ENCODE assay signal across 9 cellular contexts in genomic region chr1:241485554-241485992, GRCh38. TPM values are rescaled to one million over a fixed set of nuclear protein-coding genes. Genes with fewer than 3 reads are reported as not detected.
DNase-seq lines count a peak whose midpoint lies in the region; ATAC-seq, FAIRE-seq and TF ChIP-seq lines count a peak whose summit lies in the region.
"Had no signal": no experiment of that assay in that cellular context is flagged by ENCODE, and none has a peak within 500 bp of the region (broad histone marks: within the 10 kb centered on the region; RNA-seq: fewer than 3 reads in every experiment).

No MANE protein-coding gene starts in this region.

- no peaks in the 10 kb centered on the region for H4K20me1 ChIP-seq in GM12878 (ENCODE audit: control insufficient read depth, insufficient read depth)

- H3K36me3 Mint-ChIP-seq in stimulated activated naive B cell treated with anti-CD40 and anti-IgM and Interleukin-4, amounts not matched to agents 10 μg/mL and 1 μg/mL and 100 μg/mL, for 72 hours = peaks cover 0 to 10% of the 10 kb centered on the region in 2 donors

- no peaks in the 10 kb centered on the region for H3K36me3 ChIP-seq in cardiac muscle cell
- no peaks in the 10 kb centered on the region for H3K36me3 ChIP-seq in left ventricle myocardium inferior
- no peaks in the 10 kb centered on the region for H3K36me3 ChIP-seq in GM12878 (ENCODE audit: control insufficient read depth in 2 of 2, insufficient read depth in 2 of 2, low read length in 1 of 2)

- no TSS peak for BruUV-seq in GM12878 (replicated peaks; lab: Mats Ljungman, UMichigan)

- no peak overlapping the region for H3K4me3 Mint-ChIP-seq in stimulated activated naive B cell treated with anti-CD40 and anti-IgM and Interleukin-4, amounts not matched to agents 10 μg/mL and 1 μg/mL and 100 μg/mL, for 72 hours

- H2AFZ ChIP-seq in GM12878 (ENCODE audit: control insufficient read depth, low read depth, low read length) = no peak overlapping the region

- H3K9me3 ChIP-seq in cardiac muscle cell (ENCODE audit: low read depth) (no peaks in the 10 kb centered on the region), left ventricle myocardium inferior (replicated peaks) (no peaks in the 10 kb centered on the region), GM12878 (replicated peaks; ENCODE audit: control insufficient read depth, insufficient read depth, low read length) (no peaks in the 10 kb centered on the region; the same call in 2 of the 3 replicates)

- whole genome bisulfite sequencing in GM12878 (ENCODE audit: insufficient coverage, insufficient replicate concordance, low lambda C conversion rate, missing lambda C conversion rate) = 2% methylated on average over 4 of the region's 4 CpGs

- no peaks in the 10 kb centered on the region for H3K27me3 ChIP-seq in cardiac muscle cell
- no peaks in the 10 kb centered on the region for H3K27me3 ChIP-seq in left ventricle myocardium inferior (ENCODE audit: low read depth)
- no peaks in the 10 kb centered on the region for H3K27me3 ChIP-seq in GM12878 (replicated peaks in 1 of 2; ENCODE audit: control insufficient read depth in 2 of 2, insufficient read depth in 2 of 2, low read length in 1 of 2)

- ATAC-seq in HG02588 (IDR thresholded peaks at IDR 0.05; ENCODE audit: unreplicated experiment) (peak; percentile 69), GM12878 (peak; percentile 84)
- peak; percentile 69 to 83 for ATAC-seq in stimulated activated naive B cell treated with anti-CD40 and anti-IgM and Interleukin-4, amounts not matched to agents 10 μg/mL and 1 μg/mL and 100 μg/mL, for 72 hours (replicated peaks)

- no peak overlapping the region for H3K9ac ChIP-seq in GM12878 (ENCODE audit: control insufficient read depth, insufficient read depth, low read length)

- H3K27ac Mint-ChIP-seq in stimulated activated naive B cell treated with anti-CD40 and anti-IgM and Interleukin-4, amounts not matched to agents 10 μg/mL and 1 μg/mL and 100 μg/mL, for 72 hours = peak overlapping the region; percentile 56

- SMC1A ChIA-PET in GM12878 (lab: Charles Lee; ENCODE audit: uncharacterized antibody, unreplicated experiment) = interaction anchor here (0.8 to 1.9 kb wide), 5 partner anchors 8 to 754 kb away, joined by 3 to 14 read pairs (median 4); no protein-coding TSS in a partner anchor

- TF ChIP-seq RAD21 in GM12878 (IDR thresholded peaks at IDR 0.05; ENCODE audit: insufficient read depth, low read depth, low read length) = peak; percentile 38; the same call in 1 of the 2 replicates

- no peaks in the 10 kb centered on the region for H3K79me2 ChIP-seq in GM12878 (ENCODE audit: control insufficient read depth, insufficient read depth, low read length)

- no peak for TF ChIP-seq EP300 in GM12878 (IDR thresholded peaks at IDR 0.05; ENCODE audit: borderline replicate concordance in 1 of 2, control insufficient read depth in 1 of 2, low read depth in 2 of 2, low read length in 2 of 2)

- H3K4me1 ChIP-seq in cardiac muscle cell (ENCODE audit: low read depth) (no peaks in the 10 kb centered on the region), left ventricle myocardium inferior (no peaks in the 10 kb centered on the region), GM12878 (ENCODE audit: control insufficient read depth, insufficient read depth, low read length) (peaks cover 3% of the 10 kb centered on the region; the same call in 1 of the 2 replicates)

- no peak overlapping the region for H3K4me2 ChIP-seq in GM12878 (ENCODE audit: control insufficient read depth, insufficient read depth)

- FAIRE-seq in GM12878 (lab: Jason Lieb, UNC) = peak; percentile 70

- intact Hi-C loops in left ventricle myocardium inferior (cut with micrococcal nuclease) = no loop called here
- intact Hi-C loops in GM12878 (cut with micrococcal nuclease; ENCODE audit: unreplicated experiment) = loop anchor here (1.0 to 5.0 kb wide), 3 partner anchors 518 to 753 kb away; no protein-coding TSS in a partner anchor

- peaks cover 4 to 10% of the 10 kb centered on the region in 2 donors for H3K4me1 Mint-ChIP-seq in stimulated activated naive B cell treated with anti-CD40 and anti-IgM and Interleukin-4, amounts not matched to agents 10 μg/mL and 1 μg/mL and 100 μg/mL, for 72 hours

- no peak for TF ChIP-seq POLR2A in GM12878 (IDR thresholded peaks at IDR 0.05; ENCODE audit: low read depth, low read length)

- POLR2A ChIA-PET in GM12878 (lab: Charles Lee) = interaction anchor here (0.6 kb wide), 1 partner anchor 319 kb away, joined by 7 read pairs; no protein-coding TSS in a partner anchor

- TF ChIP-seq CTCF in cardiac muscle cell (IDR thresholded peaks at IDR 0.05; ENCODE audit: low read depth, low read length) = peak; percentile 35
- TF ChIP-seq CTCF in left ventricle myocardium inferior (IDR thresholded peaks at IDR 0.05; ENCODE audit: borderline replicate concordance) = no peak
- TF ChIP-seq CTCF in GM12878 (IDR thresholded peaks at IDR 0.05 in 2 of 3, conservative IDR thresholded peaks at IDR 0.05 in 1 of 3; ENCODE audit: control insufficient read depth in 2 of 3, extremely low read depth in 1 of 3, insufficient read depth in 1 of 3, low read depth in 3 of 3, low read length in 3 of 3) = peak; percentile 42 to 50 (median 48); a peak in 4 of 6 replicates

- in situ Hi-C loops in GM12878 (cut with MboI) = loop anchor here (10.0 kb wide), 2 partner anchors 601 to 751 kb away; no protein-coding TSS in a partner anchor

- H3K27me3 Mint-ChIP-seq in stimulated activated naive B cell treated with anti-CD40 and anti-IgM and Interleukin-4, amounts not matched to agents 10 μg/mL and 1 μg/mL and 100 μg/mL, for 72 hours = no peaks in the 10 kb centered on the region

- H3K27ac ChIP-seq in cardiac muscle cell (no peak overlapping the region), left ventricle myocardium inferior (replicated peaks) (no peak overlapping the region), GM12878 (ENCODE audit: control insufficient read depth, insufficient read depth) (no peak overlapping the region)

- H3K9me3 Mint-ChIP-seq in stimulated activated naive B cell treated with anti-CD40 and anti-IgM and Interleukin-4, amounts not matched to agents 10 μg/mL and 1 μg/mL and 100 μg/mL, for 72 hours = no peaks in the 10 kb centered on the region

- CTCF ChIA-PET in GM12878 (lab: Yijun Ruan, JAX) = interaction anchor here (0.6 to 3.0 kb wide), 21 partner anchors 9 to 754 kb away, joined by 3 to 16 read pairs (median 5); no protein-coding TSS in a partner anchor

- RAD21 ChIA-PET in GM12878 (lab: Charles Lee; ENCODE audit: unreplicated experiment) = interaction anchor here (0.9 to 1.7 kb wide), 7 partner anchors 8 to 1828 kb away, joined by 3 to 10 read pairs (median 4); no protein-coding TSS in a partner anchor

- no peak overlapping the region for H3K4me3 ChIP-seq in cardiac muscle cell
- no peak overlapping the region for H3K4me3 ChIP-seq in left ventricle myocardium inferior
- H3K4me3 ChIP-seq in GM12878 = no peak overlapping the region

- DNase-seq in cardiac muscle cell (ENCODE audit: low read depth in 1 of 2, low spot score in 1 of 2) = peak in 1 of 2 donors; percentile 22
- no peak for DNase-seq in left ventricle myocardium inferior
- DNase-seq in NAMALWA (ENCODE audit: low spot score) = peak; percentile 59
- DNase-seq in GM12878 (ENCODE audit: low read depth, low spot score) = peak; percentile 23
- DNase-seq in stimulated activated naive B cell treated with anti-CD40 and anti-IgM and Interleukin-4, amounts not matched to agents 10 μg/mL and 1 μg/mL and 100 μg/mL, for 72 hours = peak; percentile 8
- no peak for DNase-seq in T-helper 9 cell
- no peak for DNase-seq in cerebellum (ENCODE audit: low spot score)

TF ChIP-seq in GM12878, 131 proteins besides CTCF, POLR2A, EP300 and RAD21 (continues in another document):
- TF ChIP-seq FOXK2 (IDR thresholded peaks at IDR 0.05) (no peak), IKZF1 (conservative IDR thresholded peaks at IDR 0.05) (0 out of 2 replicates have a peak, but pooled peaks have one; percentile 25), DPF2 (IDR thresholded peaks at IDR 0.05) (0 out of 2 replicates have a peak, but pooled peaks have one; percentile 31)

RNA-seq across cellular contexts. Expression of gene FH, which starts 34.0 kb away (rescaled TPM):
- total RNA-seq in cardiac muscle cell = 96.9 and 151 TPM in 2 replicates
- polyA plus RNA-seq in cardiac muscle cell = 163 and 175 TPM in 2 replicates
- total RNA-seq in left ventricle myocardium inferior = 224 TPM
- total RNA-seq in GM12878 (2013; cell fraction: nucleolus; rRNA removed) = 38.7 and 61.7 TPM in 2 replicates
- total RNA-seq in GM12878 (2014; rRNA removed) = 66.3 and 68.6 TPM in 2 replicates
- 77.2 and 77.8 TPM in 2 replicates for total RNA-seq in GM12878 (2014; rRNA removed; fragmentation: Illumina TruSeq; extraction: Trizol)
- total RNA-seq in GM12878 (2021) = 75.6 and 78.1 TPM in 2 replicates
- 71.7 TPM for polyA plus RNA-seq in GM12878 (2011; ENCODE audit: low read depth)
- 74.6 and 84.9 TPM in 2 replicates for polyA plus RNA-seq in GM12878 (2011; rRNA removed)
- polyA plus RNA-seq in GM12878 (2011; cell fraction: cytosol; rRNA removed) = 44.5 and 50.5 TPM in 2 replicates
- 51.6 and 69.9 TPM in 2 replicates for polyA plus RNA-seq in GM12878 (2011; cell fraction: nucleus; rRNA removed)
- 57.1 and 76.8 TPM in 2 replicates for polyA plus RNA-seq in GM12878 (2012)
- 75.3 and 83.4 TPM in 2 replicates for polyA plus RNA-seq in GM12878 (2014; fragmentation: Illumina TruSeq; extraction: Trizol)
- polyA plus RNA-seq in GM12878 (2014; fragmentation: Nextera tagmentation; extraction: Ambion mirVana) = 10 to 100 TPM; 44.7 to 57.5 TPM
- polyA plus RNA-seq in GM12878 (2014; rRNA removed) = 72.9 and 82.5 TPM in 2 replicates
- polyA plus RNA-seq in GM12878 (2016; fragmentation: Nextera tagmentation; extraction: Ambion mirVana) = 100 to 1,000 TPM; 119 to 124 TPM
- 55.6 and 77.6 TPM in 2 replicates for polyA minus RNA-seq in GM12878 (2011; rRNA and poly(A)+ RNA removed)
- 21.5 and 22.8 TPM in 2 replicates for polyA minus RNA-seq in GM12878 (2011; cell fraction: cytosol; rRNA and poly(A)+ RNA removed)
- 15.5 and 27.2 TPM in 2 replicates for polyA minus RNA-seq in GM12878 (2011; cell fraction: nucleus; rRNA and poly(A)+ RNA removed)
- total RNA-seq in cerebellum = 65.9 TPM

RNA-seq across cellular contexts. Expression of gene KMO, which starts 46.6 kb away (rescaled TPM):
- total RNA-seq in cardiac muscle cell = not detected in 2 replicates
- 0.14 TPM in 1 of 2 replicates, not detected in the other for polyA plus RNA-seq in cardiac muscle cell
- not detected for total RNA-seq in left ventricle myocardium inferior
- 0.93 and 5.8 TPM in 2 replicates for total RNA-seq in GM12878 (2013; cell fraction: nucleolus; rRNA removed)
- 1.6 and 2.8 TPM in 2 replicates for total RNA-seq in GM12878 (2014; rRNA removed)
- 1.1 and 1.5 TPM in 2 replicates for total RNA-seq in GM12878 (2014; rRNA removed; fragmentation: Illumina TruSeq; extraction: Trizol)
- total RNA-seq in GM12878 (2021) = 1.2 and 2.4 TPM in 2 replicates
- polyA plus RNA-seq in GM12878 (2011; ENCODE audit: low read depth) = 6.9 TPM
- polyA plus RNA-seq in GM12878 (2011; rRNA removed) = 0.50 and 0.68 TPM in 2 replicates
- polyA plus RNA-seq in GM12878 (2011; cell fraction: cytosol; rRNA removed) = 0.13 and 0.35 TPM in 2 replicates
- polyA plus RNA-seq in GM12878 (2011; cell fraction: nucleus; rRNA removed) = 0.75 and 0.76 TPM in 2 replicates
- 7.0 and 7.2 TPM in 2 replicates for polyA plus RNA-seq in GM12878 (2012)
- 1.9 and 3.0 TPM in 2 replicates for polyA plus RNA-seq in GM12878 (2014; fragmentation: Illumina TruSeq; extraction: Trizol)
- polyA plus RNA-seq in GM12878 (2014; fragmentation: Nextera tagmentation; extraction: Ambion mirVana) = 1 to 10 TPM; 4.4 to 5.9 TPM
- 1.3 and 2.7 TPM in 2 replicates for polyA plus RNA-seq in GM12878 (2014; rRNA removed)
- 1 to 10 TPM; 1.4 to 2.2 TPM for polyA plus RNA-seq in GM12878 (2016; fragmentation: Nextera tagmentation; extraction: Ambion mirVana)
- polyA minus RNA-seq in GM12878 (2011; rRNA and poly(A)+ RNA removed) = 0.51 and 0.82 TPM in 2 replicates
- polyA minus RNA-seq in GM12878 (2011; cell fraction: cytosol; rRNA and poly(A)+ RNA removed) = not detected in 2 replicates
- polyA minus RNA-seq in GM12878 (2011; cell fraction: nucleus; rRNA and poly(A)+ RNA removed) = 0.29 and 0.36 TPM in 2 replicates
- total RNA-seq in cerebellum = not detected
- total RNA-seq: dermis microvascular lymphatic vessel endothelial cell had no signal

Comparison
In these comparisons a context has a peak if more than half of its experiments do, and no peak if none do; other contexts are left out.
1. DNase-seq: peak in NAMALWA (single experiment), GM12878 (single experiment) and stimulated activated naive B cell treated with anti-CD40 and anti-IgM and Interleukin-4, amounts not matched to agents 10 μg/mL and 1 μg/mL and 100 μg/mL, for 72 hours (single experiment); none in left ventricle myocardium inferior (single experiment), T-helper 9 cell (single experiment) and cerebellum (single experiment).
2. Peak in every context shown above with its lines, with median percentiles within 50 percentile points of each other: ATAC-seq.